Comparison of ENCODE assay signal across 1 cellular context in the genomic region with DNA sequence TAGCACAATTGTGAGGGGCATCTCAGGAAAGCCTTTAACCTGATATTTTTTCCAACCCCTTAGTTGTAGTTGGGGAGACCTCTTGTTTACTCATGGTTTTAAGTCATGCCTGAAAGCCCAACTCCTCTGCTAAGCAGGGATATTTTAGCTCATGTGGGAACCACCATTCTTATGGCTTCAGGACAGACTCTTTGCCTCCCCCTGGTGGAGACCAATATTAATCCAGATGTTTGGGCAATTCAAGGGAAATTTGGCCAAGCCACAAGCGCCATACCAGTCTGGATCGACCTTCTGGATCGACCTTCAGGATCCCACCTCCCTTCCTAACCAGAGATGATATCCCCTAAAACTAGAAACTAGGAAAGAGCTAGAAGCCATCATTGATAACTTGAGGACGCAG.
TF ChIP-seq lines count a peak whose summit lies in the region.

No MANE protein-coding gene starts in this region.

TF ChIP-seq in GM12878, 131 proteins besides CTCF, POLR2A, EP300 and RAD21:
- TF ChIP-seq, protein P1, sequence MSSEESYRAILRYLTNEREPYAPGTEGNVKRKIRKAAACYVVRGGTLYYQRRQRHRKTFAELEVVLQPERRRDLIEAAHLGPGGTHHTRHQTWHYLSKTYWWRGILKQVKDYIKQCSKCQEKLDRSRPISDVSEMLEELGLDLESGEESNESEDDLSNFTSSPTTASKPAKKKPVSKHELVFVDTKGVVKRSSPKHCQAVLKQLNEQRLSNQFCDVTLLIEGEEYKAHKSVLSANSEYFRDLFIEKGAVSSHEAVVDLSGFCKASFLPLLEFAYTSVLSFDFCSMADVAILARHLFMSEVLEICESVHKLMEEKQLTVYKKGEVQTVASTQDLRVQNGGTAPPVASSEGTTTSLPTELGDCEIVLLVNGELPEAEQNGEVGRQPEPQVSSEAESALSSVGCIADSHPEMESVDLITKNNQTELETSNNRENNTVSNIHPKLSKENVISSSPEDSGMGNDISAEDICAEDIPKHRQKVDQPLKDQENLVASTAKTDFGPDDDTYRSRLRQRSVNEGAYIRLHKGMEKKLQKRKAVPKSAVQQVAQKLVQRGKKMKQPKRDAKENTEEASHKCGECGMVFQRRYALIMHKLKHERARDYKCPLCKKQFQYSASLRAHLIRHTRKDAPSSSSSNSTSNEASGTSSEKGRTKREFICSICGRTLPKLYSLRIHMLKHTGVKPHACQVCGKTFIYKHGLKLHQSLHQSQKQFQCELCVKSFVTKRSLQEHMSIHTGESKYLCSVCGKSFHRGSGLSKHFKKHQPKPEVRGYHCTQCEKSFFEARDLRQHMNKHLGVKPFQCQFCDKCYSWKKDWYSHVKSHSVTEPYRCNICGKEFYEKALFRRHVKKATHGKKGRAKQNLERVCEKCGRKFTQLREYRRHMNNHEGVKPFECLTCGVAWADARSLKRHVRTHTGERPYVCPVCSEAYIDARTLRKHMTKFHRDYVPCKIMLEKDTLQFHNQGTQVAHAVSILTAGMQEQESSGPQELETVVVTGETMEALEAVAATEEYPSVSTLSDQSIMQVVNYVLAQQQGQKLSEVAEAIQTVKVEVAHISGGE (CRISPR knock-in tag; IDR thresholded peaks at IDR 0.05), result no peak
- no peak for TF ChIP-seq SP1 (IDR thresholded peaks at IDR 0.05; ENCODE audit: low read depth, low read length)
- no peak for TF ChIP-seq ETV6 (conservative IDR thresholded peaks at IDR 0.05 in 1 of 2, IDR thresholded peaks at IDR 0.05 in 1 of 2; ENCODE audit: borderline replicate concordance in 1 of 2, low read depth in 1 of 2)
- no peak for TF ChIP-seq FOS (IDR thresholded peaks at IDR 0.05; ENCODE audit: borderline replicate concordance, extremely low read depth, insufficient read length)
- no peak for TF ChIP-seq TARDBP (IDR thresholded peaks at IDR 0.05; ENCODE audit: borderline replicate concordance)
- no peak for TF ChIP-seq RELA (IDR thresholded peaks at IDR 0.05; ENCODE audit: borderline replicate concordance, partially characterized antibody)
- no peak for TF ChIP-seq PAX8 (IDR thresholded peaks at IDR 0.05)
- no peak for TF ChIP-seq NR2C1 (IDR thresholded peaks at IDR 0.05)
- TF ChIP-seq ESRRA (IDR thresholded peaks at IDR 0.05; ENCODE audit: low read length), result no peak
